In the genomic region with DNA sequence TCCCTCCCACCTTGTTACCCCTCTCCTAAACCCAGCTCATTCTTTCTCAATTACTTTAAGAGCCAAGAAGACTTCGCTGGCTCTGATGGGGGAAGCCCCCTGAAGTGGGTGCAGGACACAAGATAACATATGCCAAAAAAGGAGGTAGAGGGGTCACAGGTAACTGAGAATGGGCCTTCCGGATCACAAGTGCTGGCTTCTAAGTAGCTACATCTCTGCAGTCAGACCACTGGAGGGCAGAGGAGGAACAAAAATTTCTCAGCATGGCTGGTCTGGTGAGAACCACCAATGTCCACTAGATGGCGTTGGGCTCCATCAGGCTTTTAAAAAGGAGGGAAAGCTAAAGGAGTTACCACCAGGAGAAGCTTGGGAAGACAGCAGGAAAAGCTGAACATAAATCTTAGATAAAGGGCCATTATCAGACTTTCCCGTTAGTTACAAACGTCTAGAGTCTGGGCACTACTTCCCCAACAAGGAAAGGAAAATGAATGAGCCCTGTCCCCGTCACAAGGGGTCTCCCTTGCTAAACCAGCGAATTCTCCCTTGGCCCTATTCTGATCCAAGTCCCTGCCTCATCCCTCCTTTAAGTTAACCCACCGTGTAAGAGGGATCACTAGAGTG, we compare ENCODE assay signal across 1 cellular context.
TF ChIP-seq lines count a peak whose summit lies in the region.

No MANE protein-coding gene starts in this region.

TF ChIP-seq in HepG2, 621 proteins besides CTCF, POLR2A, EP300 and RAD21 (continued from another document and continues in another):
- TF ChIP-seq ZNF513 (CRISPR knock-in tag; conservative IDR thresholded peaks at IDR 0.05) (no peak), ZNF552 (CRISPR knock-in tag; IDR thresholded peaks at IDR 0.05; ENCODE audit: borderline replicate concordance) (peak; percentile 5; the same call in 1 of the 2 replicates), ZNF792 (CRISPR knock-in tag; IDR thresholded peaks at IDR 0.05) (peak; percentile 77; the same call in 1 of the 2 replicates), REXO4 (CRISPR knock-in tag; IDR thresholded peaks at IDR 0.05; ENCODE audit: borderline replicate concordance) (no peak), HDAC2 (CRISPR knock-in tag; IDR thresholded peaks at IDR 0.05) (peak; percentile 60; the same call in 1 of the 2 replicates), MEIS2 (CRISPR knock-in tag; IDR thresholded peaks at IDR 0.05) (peak; percentile 73), ZNF343 (CRISPR knock-in tag; IDR thresholded peaks at IDR 0.05) (0 out of 2 replicates have a peak, but pooled peaks have one; percentile 46), GATAD2A (CRISPR knock-in tag; IDR thresholded peaks at IDR 0.05) (peak; percentile 90), MAZ (IDR thresholded peaks at IDR 0.05; ENCODE audit: borderline replicate concordance, low read depth, low read length) (peak; percentile 41; the same call in 1 of the 2 replicates), MAZ (CRISPR knock-in tag; IDR thresholded peaks at IDR 0.05; ENCODE audit: low read depth) (no peak), NR2F6 (IDR thresholded peaks at IDR 0.05) (no peak), NR2F6 (CRISPR knock-in tag; IDR thresholded peaks at IDR 0.05) (peak; percentile 41; the same call in 1 of the 2 replicates), ASH2L (IDR thresholded peaks at IDR 0.05; ENCODE audit: insufficient read length, low read depth, low read length) (peak; percentile 88), KLF9 (CRISPR knock-in tag; IDR thresholded peaks at IDR 0.05; ENCODE audit: low read depth) (0 out of 2 replicates have a peak, but pooled peaks have one; percentile 36), ZGPAT (CRISPR knock-in tag; IDR thresholded peaks at IDR 0.05) (peak; percentile 66), TEAD3 (CRISPR knock-in tag; optimal IDR thresholded peaks at IDR 0.05; ENCODE audit: borderline replicate concordance) (peak; percentile 72), MAFF (IDR thresholded peaks at IDR 0.05; ENCODE audit: low read depth, low read length) (0 out of 2 replicates have a peak, but pooled peaks have one; percentile 23), RARG (CRISPR knock-in tag; IDR thresholded peaks at IDR 0.05; ENCODE audit: low read depth) (no peak), LCORL (IDR thresholded peaks at IDR 0.05) (no peak), LCORL (CRISPR knock-in tag; IDR thresholded peaks at IDR 0.05) (peak; percentile 41; the same call in 1 of the 2 replicates), MYNN (CRISPR knock-in tag; IDR thresholded peaks at IDR 0.05; ENCODE audit: low read depth) (peak; percentile 73; the same call in 1 of the 2 replicates), TFAP4 (IDR thresholded peaks at IDR 0.05; ENCODE audit: borderline replicate concordance, low read depth) (0 out of 2 replicates have a peak, but pooled peaks have one; percentile 16), ZFP36L1 (CRISPR knock-in tag; IDR thresholded peaks at IDR 0.05) (peak; percentile 92; the same call in 1 of the 2 replicates), MTF1 (CRISPR knock-in tag; IDR thresholded peaks at IDR 0.05) (no peak), ZNF780A (CRISPR knock-in tag; IDR thresholded peaks at IDR 0.05) (peak; percentile 53; the same call in 1 of the 2 replicates), MBD4 (IDR thresholded peaks at IDR 0.05; ENCODE audit: borderline replicate concordance, low read length) (peak; percentile 73), ZSCAN21 (CRISPR knock-in tag; IDR thresholded peaks at IDR 0.05; ENCODE audit: borderline replicate concordance) (peak; percentile 81; the same call in 1 of the 2 replicates), NONO (IDR thresholded peaks at IDR 0.05) (no peak), NONO (CRISPR knock-in tag; conservative IDR thresholded peaks at IDR 0.05) (peak; percentile 88), MIER2 (CRISPR knock-in tag; IDR thresholded peaks at IDR 0.05) (0 out of 2 replicates have a peak, but pooled peaks have one; percentile 57), ZNF574 (CRISPR knock-in tag; IDR thresholded peaks at IDR 0.05) (peak; percentile 77), ZSCAN5A (CRISPR knock-in tag; IDR thresholded peaks at IDR 0.05; ENCODE audit: borderline replicate concordance) (0 out of 2 replicates have a peak, but pooled peaks have one; percentile 84)
- TF ChIP-seq, protein P1, sequence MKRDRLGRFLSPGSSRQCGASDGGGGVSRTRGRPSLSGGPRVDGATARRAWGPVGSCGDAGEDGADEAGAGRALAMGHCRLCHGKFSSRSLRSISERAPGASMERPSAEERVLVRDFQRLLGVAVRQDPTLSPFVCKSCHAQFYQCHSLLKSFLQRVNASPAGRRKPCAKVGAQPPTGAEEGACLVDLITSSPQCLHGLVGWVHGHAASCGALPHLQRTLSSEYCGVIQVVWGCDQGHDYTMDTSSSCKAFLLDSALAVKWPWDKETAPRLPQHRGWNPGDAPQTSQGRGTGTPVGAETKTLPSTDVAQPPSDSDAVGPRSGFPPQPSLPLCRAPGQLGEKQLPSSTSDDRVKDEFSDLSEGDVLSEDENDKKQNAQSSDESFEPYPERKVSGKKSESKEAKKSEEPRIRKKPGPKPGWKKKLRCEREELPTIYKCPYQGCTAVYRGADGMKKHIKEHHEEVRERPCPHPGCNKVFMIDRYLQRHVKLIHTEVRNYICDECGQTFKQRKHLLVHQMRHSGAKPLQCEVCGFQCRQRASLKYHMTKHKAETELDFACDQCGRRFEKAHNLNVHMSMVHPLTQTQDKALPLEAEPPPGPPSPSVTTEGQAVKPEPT (CRISPR knock-in tag; IDR thresholded peaks at IDR 0.05; ENCODE audit: low read depth) = 0 out of 2 replicates have a peak, but pooled peaks have one; percentile 28
- TF ChIP-seq, protein P2, sequence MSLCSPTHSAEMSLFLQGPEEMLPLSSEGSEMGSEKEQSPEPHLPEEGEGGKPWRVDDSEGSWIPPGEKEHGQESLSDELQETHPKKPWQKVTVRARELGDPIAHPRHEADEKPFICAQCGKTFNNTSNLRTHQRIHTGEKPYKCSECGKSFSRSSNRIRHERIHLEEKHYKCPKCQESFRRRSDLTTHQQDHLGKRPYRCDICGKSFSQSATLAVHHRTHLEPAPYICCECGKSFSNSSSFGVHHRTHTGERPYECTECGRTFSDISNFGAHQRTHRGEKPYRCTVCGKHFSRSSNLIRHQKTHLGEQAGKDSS (CRISPR knock-in tag; IDR thresholded peaks at IDR 0.05; ENCODE audit: borderline replicate concordance, low read depth) = peak; percentile 65; the same call in 1 of the 2 replicates
- TF ChIP-seq, protein P3, sequence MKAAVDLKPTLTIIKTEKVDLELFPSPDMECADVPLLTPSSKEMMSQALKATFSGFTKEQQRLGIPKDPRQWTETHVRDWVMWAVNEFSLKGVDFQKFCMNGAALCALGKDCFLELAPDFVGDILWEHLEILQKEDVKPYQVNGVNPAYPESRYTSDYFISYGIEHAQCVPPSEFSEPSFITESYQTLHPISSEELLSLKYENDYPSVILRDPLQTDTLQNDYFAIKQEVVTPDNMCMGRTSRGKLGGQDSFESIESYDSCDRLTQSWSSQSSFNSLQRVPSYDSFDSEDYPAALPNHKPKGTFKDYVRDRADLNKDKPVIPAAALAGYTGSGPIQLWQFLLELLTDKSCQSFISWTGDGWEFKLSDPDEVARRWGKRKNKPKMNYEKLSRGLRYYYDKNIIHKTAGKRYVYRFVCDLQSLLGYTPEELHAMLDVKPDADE (CRISPR knock-in tag; IDR thresholded peaks at IDR 0.05) = no peak
- TF ChIP-seq, protein P4, sequence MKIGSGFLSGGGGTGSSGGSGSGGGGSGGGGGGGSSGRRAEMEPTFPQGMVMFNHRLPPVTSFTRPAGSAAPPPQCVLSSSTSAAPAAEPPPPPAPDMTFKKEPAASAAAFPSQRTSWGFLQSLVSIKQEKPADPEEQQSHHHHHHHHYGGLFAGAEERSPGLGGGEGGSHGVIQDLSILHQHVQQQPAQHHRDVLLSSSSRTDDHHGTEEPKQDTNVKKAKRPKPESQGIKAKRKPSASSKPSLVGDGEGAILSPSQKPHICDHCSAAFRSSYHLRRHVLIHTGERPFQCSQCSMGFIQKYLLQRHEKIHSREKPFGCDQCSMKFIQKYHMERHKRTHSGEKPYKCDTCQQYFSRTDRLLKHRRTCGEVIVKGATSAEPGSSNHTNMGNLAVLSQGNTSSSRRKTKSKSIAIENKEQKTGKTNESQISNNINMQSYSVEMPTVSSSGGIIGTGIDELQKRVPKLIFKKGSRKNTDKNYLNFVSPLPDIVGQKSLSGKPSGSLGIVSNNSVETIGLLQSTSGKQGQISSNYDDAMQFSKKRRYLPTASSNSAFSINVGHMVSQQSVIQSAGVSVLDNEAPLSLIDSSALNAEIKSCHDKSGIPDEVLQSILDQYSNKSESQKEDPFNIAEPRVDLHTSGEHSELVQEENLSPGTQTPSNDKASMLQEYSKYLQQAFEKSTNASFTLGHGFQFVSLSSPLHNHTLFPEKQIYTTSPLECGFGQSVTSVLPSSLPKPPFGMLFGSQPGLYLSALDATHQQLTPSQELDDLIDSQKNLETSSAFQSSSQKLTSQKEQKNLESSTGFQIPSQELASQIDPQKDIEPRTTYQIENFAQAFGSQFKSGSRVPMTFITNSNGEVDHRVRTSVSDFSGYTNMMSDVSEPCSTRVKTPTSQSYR (CRISPR knock-in tag; IDR thresholded peaks at IDR 0.05; ENCODE audit: borderline replicate concordance) = 0 out of 2 replicates have a peak, but pooled peaks have one; percentile 26
- TF ChIP-seq, protein P5, sequence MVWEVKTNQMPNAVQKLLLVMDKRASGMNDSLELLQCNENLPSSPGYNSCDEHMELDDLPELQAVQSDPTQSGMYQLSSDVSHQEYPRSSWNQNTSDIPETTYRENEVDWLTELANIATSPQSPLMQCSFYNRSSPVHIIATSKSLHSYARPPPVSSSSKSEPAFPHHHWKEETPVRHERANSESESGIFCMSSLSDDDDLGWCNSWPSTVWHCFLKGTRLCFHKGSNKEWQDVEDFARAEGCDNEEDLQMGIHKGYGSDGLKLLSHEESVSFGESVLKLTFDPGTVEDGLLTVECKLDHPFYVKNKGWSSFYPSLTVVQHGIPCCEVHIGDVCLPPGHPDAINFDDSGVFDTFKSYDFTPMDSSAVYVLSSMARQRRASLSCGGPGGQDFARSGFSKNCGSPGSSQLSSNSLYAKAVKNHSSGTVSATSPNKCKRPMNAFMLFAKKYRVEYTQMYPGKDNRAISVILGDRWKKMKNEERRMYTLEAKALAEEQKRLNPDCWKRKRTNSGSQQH (CRISPR knock-in tag; IDR thresholded peaks at IDR 0.05; ENCODE audit: low read depth) = peak; percentile 89
- TF ChIP-seq, protein P6, sequence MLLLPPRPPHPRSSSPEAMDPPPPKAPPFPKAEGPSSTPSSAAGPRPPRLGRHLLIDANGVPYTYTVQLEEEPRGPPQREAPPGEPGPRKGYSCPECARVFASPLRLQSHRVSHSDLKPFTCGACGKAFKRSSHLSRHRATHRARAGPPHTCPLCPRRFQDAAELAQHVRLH (CRISPR knock-in tag; IDR thresholded peaks at IDR 0.05; ENCODE audit: borderline replicate concordance, low read depth) = peak; percentile 89; the same call in 1 of the 2 replicates
